ENCODE assay signal across 23 cellular contexts in genomic region chr2:157833721-157834120, GRCh38. TPM values are rescaled to one million over a fixed set of nuclear protein-coding genes. Genes with fewer than 3 reads are reported as not detected.
A peak's percentile ranks its signal among the peaks of the same experiment; 100 is the strongest.
DNase-seq lines count a peak whose midpoint lies in the region; ATAC-seq and TF ChIP-seq lines count a peak whose summit lies in the region.
"Had no signal": no experiment of that assay in that cellular context is flagged by ENCODE, and none has a peak within 500 bp of the region (broad histone marks: within the 10 kb centered on the region; RNA-seq: fewer than 3 reads in every experiment).

No MANE protein-coding gene starts in this region.

- H3K9me3 ChIP-seq in psoas muscle (no peaks in the 10 kb centered on the region), thyroid gland (no peaks in the 10 kb centered on the region)
- H3K9me3 ChIP-seq: BE2C, BLaER1 had no signal

- peak in 1 of 2 donors; percentile 31 for TF ChIP-seq POLR2A in thyroid gland (IDR thresholded peaks at IDR 0.05)

- ATAC-seq in psoas muscle (no peak), GM21786 (IDR thresholded peaks at IDR 0.05; ENCODE audit: unreplicated experiment) (no peak)
- ATAC-seq: GM12878 had no signal

- H3K36me3 ChIP-seq in psoas muscle (ENCODE audit: insufficient read depth in 1 of 2, low read depth in 1 of 2), result no peaks in the 10 kb centered on the region
- no peaks in the 10 kb centered on the region for H3K36me3 ChIP-seq in thyroid gland
- H3K36me3 ChIP-seq: BE2C, BLaER1 had no signal

- intact Hi-C loops in psoas muscle (cut with DNase I), result no loop called here
- intact Hi-C loops in thyroid gland (cut with DNase I), result no loop called here

- H3K27ac ChIP-seq in psoas muscle (peak overlapping the region; percentile 11), thyroid gland (peak overlapping the region; percentile 95 to 99 (median 97))
- H3K27ac ChIP-seq: BLaER1 had no signal

- no peak overlapping the region for H3K4me3 ChIP-seq in psoas muscle
- H3K4me3 ChIP-seq in thyroid gland (replicated peaks in 1 of 3), result no peak overlapping the region
- H3K4me3 ChIP-seq: BLaER1, GM12878 had no signal

- peaks cover 62% of the 10 kb centered on the region for H3K4me1 ChIP-seq in psoas muscle
- H3K4me1 ChIP-seq in thyroid gland, result peaks cover 65 to 82% of the 10 kb centered on the region in 2 donors

- H3K4me3 Mint-ChIP-seq in brain, result no peak overlapping the region
- no peak overlapping the region for H3K4me3 Mint-ChIP-seq in chondrocyte (ENCODE audit: unreplicated experiment)
- H3K4me3 Mint-ChIP-seq: CD14-positive monocyte; CD4-positive, alpha-beta memory T cell; CD4-positive, CD25-positive, alpha-beta regulatory T cell; CD8-positive, alpha-beta memory T cell had no signal

- H3K36me3 Mint-ChIP-seq in brain (peaks cover 11% of the 10 kb centered on the region), chondrocyte (ENCODE audit: low read depth) (no peaks in the 10 kb centered on the region)

- DNase-seq in chondrocyte (ENCODE audit: low spot score) (no peak), psoas muscle (no peak), thyroid gland (peak; percentile 67 to 68), GOT3 (lab: John Stamatoyannopoulos, UW) (no peak)
- no peak for DNase-seq in stimulated activated CD4-positive, alpha-beta T cell treated with anti-CD3 and anti-CD28 coated beads, Interleukin-1b, Interleukin-23, amount 100 ng/mL, for 48 hours
- DNase-seq: 8988T; ACHN; BE2C; C1 segment of cervical spinal cord; CD4-positive, alpha-beta memory T cell; CD4-positive, CD25-positive, alpha-beta regulatory T cell; CD8-positive, alpha-beta memory T cell; COR-L47; DMS 273 treated with DMSO at 0.1 percent for 48 hours; DMS153; DND-41; EL; GDM1 had no signal

- peak overlapping the region in 3 of 5 experiments; percentile 14 to 50 (median 25) for H3K27ac Mint-ChIP-seq in brain
- peak overlapping the region; percentile 0 for H3K27ac Mint-ChIP-seq in chondrocyte (ENCODE audit: unreplicated experiment)
- H3K27ac Mint-ChIP-seq: CD4-positive, alpha-beta memory T cell had no signal

- H3K27me3 Mint-ChIP-seq in brain (peaks cover 4% of the 10 kb centered on the region), chondrocyte (ENCODE audit: low read depth) (no peaks in the 10 kb centered on the region)
- H3K27me3 Mint-ChIP-seq: CD4-positive, alpha-beta memory T cell; CD4-positive, CD25-positive, alpha-beta regulatory T cell; CD8-positive, alpha-beta memory T cell had no signal

- H3K9me3 Mint-ChIP-seq in brain (peaks cover 0 to 6% (median 0%) of the 10 kb centered on the region in 5 experiments), chondrocyte (ENCODE audit: low read depth) (no peaks in the 10 kb centered on the region)
- H3K9me3 Mint-ChIP-seq: CD4-positive, alpha-beta memory T cell; CD4-positive, CD25-positive, alpha-beta regulatory T cell; CD8-positive, alpha-beta memory T cell had no signal

- H3K27me3 ChIP-seq in psoas muscle (ENCODE audit: insufficient read depth in 3 of 3, low read length in 2 of 3), result no peaks in the 10 kb centered on the region
- H3K27me3 ChIP-seq in thyroid gland, result no peaks in the 10 kb centered on the region
- H3K27me3 ChIP-seq: BE2C, BLaER1 had no signal

- TF ChIP-seq CTCF in brain (conservative IDR thresholded peaks at IDR 0.05) (no peak), chondrocyte (IDR thresholded peaks at IDR 0.05) (no peak), psoas muscle (IDR thresholded peaks at IDR 0.05) (no peak), thyroid gland (IDR thresholded peaks at IDR 0.05) (no peak)

- H3K4me1 Mint-ChIP-seq in brain (peaks cover 74% of the 10 kb centered on the region), chondrocyte (ENCODE audit: low read depth) (peaks cover 80% of the 10 kb centered on the region)

- WGBS in psoas muscle, 3 donors, result 70 to 86% (median 85%) methylated on average over 1 of the region's 1 CpG
- 25 to 51% methylated on average over 1 of the region's 1 CpG for WGBS in thyroid gland, 2 donors

RNA-seq across cellular contexts. Expression of gene ACVR1, which starts 42.4 kb away (rescaled TPM):
- 14.2 TPM for polyA plus RNA-seq in brain (ENCODE audit: insufficient read depth, low read depth, low replicate concordance)
- 53.1 to 81.7 TPM (median 76.9 TPM) in 3 replicates for total RNA-seq in chondrocyte
- 10 to 100 TPM; 23.6 to 28.0 (median 25.4) TPM for total RNA-seq in psoas muscle
- 10 to 100 TPM in 2 of 3 donors, 1 to 10 TPM in 1; 9.5 to 24.1 (median 14.9) TPM for polyA plus RNA-seq in psoas muscle
- 10 to 100 TPM; 42.7 to 55.8 (median 46.3) TPM for total RNA-seq in thyroid gland

Comparison
In these comparisons a context has a peak if more than half of its experiments do, and no peak if none do; other contexts are left out.
1. DNase-seq: peak in thyroid gland (2 of 2); none in chondrocyte (single experiment), psoas muscle (0 of 2), stimulated activated CD4-positive, alpha-beta T cell treated with anti-CD3 and anti-CD28 coated beads, Interleukin-1b, Interleukin-23, amount 100 ng/mL, for 48 hours (single experiment) and GOT3 (single experiment).